Comparison of ENCODE assay signal across 8 cellular contexts in the genomic region with DNA sequence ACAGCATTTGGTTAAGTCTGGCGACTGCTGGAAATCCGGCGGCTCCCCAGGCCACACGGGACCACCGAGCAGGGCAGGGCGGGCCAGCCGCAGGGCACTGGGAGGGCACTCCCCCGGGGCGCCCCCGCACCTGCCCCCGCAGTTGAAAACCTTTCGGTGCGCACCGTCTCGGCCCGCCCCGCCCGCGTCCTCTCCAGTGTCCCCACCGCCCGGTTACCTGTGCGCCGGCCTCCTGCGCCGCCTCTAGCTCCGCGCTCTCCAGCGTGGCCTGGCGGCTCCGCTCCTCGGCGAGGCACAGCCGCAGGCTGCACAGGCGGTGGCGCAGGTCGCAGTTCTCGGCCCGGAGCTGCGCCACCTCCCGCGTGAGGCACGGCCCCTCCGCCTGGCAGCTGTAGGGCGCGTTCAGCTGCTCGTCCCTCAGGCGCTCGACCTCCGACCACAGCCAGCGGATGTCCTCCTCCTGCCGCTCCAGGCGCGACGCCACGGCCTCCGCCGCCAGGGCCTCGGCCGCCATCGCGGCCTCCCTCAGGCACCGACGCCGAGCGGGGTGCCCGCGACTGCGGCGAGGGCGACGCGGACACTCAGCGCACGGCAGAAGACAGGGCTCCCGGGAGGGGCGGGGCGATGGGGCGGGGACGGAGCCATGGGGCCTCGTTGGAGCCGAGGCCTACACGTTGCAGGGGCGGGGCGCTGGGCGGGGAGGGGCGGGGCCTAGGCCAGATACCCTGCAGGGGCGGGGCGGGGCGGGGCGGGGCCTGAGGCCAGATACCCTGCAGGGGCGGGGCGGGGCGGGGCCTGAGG. TPM values are rescaled to one million over a fixed set of nuclear protein-coding genes. Genes with fewer than 3 reads are reported as not detected.
DNase-seq lines count a peak whose midpoint lies in the region; ATAC-seq and TF ChIP-seq lines count a peak whose summit lies in the region.

TARS3 (minus strand) TSS at position 600 of the 801 bp plus-strand sequence; CDS start at position 514, 86 bp downstream.

- TF ChIP-seq POLR2A in GM19099 (IDR thresholded peaks at IDR 0.05; ENCODE audit: extremely low read depth, insufficient read length, low read depth): peak; percentile 93

- TF ChIP-seq CTCF in BJ (IDR thresholded peaks at IDR 0.05; ENCODE audit: insufficient read depth, low read depth, low read length) (no peak), left lung (IDR thresholded peaks at IDR 0.05) (no peak)

- POLR2A ChIA-PET in BJ (lab: Charles Lee): no interaction called here

- peak within 1 kb of the TSS; percentile 88 to 91 for H3K27ac ChIP-seq in left lung

- H3K4me1 ChIP-seq in left lung: peaks cover 6 to 12% of the 10 kb centered on the region in 2 donors

- H3K4me3 ChIP-seq in BJ (ENCODE audit: low read depth, low read length) (peak within 1 kb of the TSS; percentile 87), left lung (peak within 1 kb of the TSS; percentile 77 to 93)

- intact Hi-C loops in left lung (cut with DNase I): no loop called here

- CTCF ChIA-PET in BJ (lab: Yijun Ruan, JAX): interaction anchor here (0.6 to 2.1 kb wide), 2 partner anchors 10 to 81 kb away, joined by 3 to 5 read pairs; no protein-coding TSS in a partner anchor

- H3K27me3 ChIP-seq in BJ (ENCODE audit: control insufficient read depth, insufficient read depth, low read length) (no peaks in the 10 kb centered on the region), left lung (no peaks in the 10 kb centered on the region)

- DNase-seq in BJ (ENCODE audit: low read depth): peak; percentile 29
- peak; percentile 56 for DNase-seq in NCI-H524 treated with DMSO at 0.1 percent for 48 hours (lab: John Stamatoyannopoulos, UW)
- peak; percentile 95 for DNase-seq in activated CD4-positive, alpha-beta T cell treated with anti-CD3 and anti-CD28 coated beads for 48 hours
- peak; percentile 58 for DNase-seq in cortex of kidney (lab: John Stamatoyannopoulos, UW)
- DNase-seq in left lung: peak; percentile 97 to 99
- DNase-seq in stimulated activated CD4-positive, alpha-beta T cell treated with anti-CD3 and anti-CD28 coated beads, Interleukin-2, amount 100 ng/mL, for 48 hours: peak; percentile 92 to 94

- ATAC-seq in HG03378 (IDR thresholded peaks at IDR 0.05; ENCODE audit: unreplicated experiment) (peak; percentile 46), left lung (peak; percentile 98)

- peaks cover 10% of the 10 kb centered on the region for H3K36me3 ChIP-seq in BJ (ENCODE audit: control insufficient read depth, insufficient read depth, low read length)
- peaks cover 0 to 21% of the 10 kb centered on the region in 2 donors for H3K36me3 ChIP-seq in left lung

- no peaks in the 10 kb centered on the region for H3K9me3 ChIP-seq in left lung

RNA-seq across cellular contexts. Expression of gene TARS3, which starts in this region (rescaled TPM):
- 3.1 and 4.6 TPM in 2 replicates for polyA plus RNA-seq in BJ (2011; rRNA removed)
- 4.2 and 4.4 TPM in 2 replicates for polyA minus RNA-seq in BJ (2011; rRNA and poly(A)+ RNA removed)
- total RNA-seq in left lung: 1 to 10 TPM; 9.3 to 9.8 TPM

Comparison
In these comparisons a context has a peak if more than half of its experiments do, and no peak if none do; other contexts are left out.
1. Peak in every context shown above with its lines: DNase-seq, ATAC-seq, H3K4me3 ChIP-seq and H3K27ac ChIP-seq.
2. DNase-seq: peak in every context shown above with its lines; median percentile 98 in left lung; 95 in activated CD4-positive, alpha-beta T cell treated with anti-CD3 and anti-CD28 coated beads for 48 hours; 93 in stimulated activated CD4-positive, alpha-beta T cell treated with anti-CD3 and anti-CD28 coated beads, Interleukin-2, amount 100 ng/mL, for 48 hours; 58 in cortex of kidney; 56 in NCI-H524 treated with DMSO at 0.1 percent for 48 hours; 29 in BJ.